14 cellular contexts compared by ENCODE assay signal in genomic region chr17:64017381-64017980, GRCh38. TPM values are rescaled to one million over a fixed set of nuclear protein-coding genes. Genes with fewer than 3 reads are reported as not detected.
A peak's percentile ranks its signal among the peaks of the same experiment; 100 is the strongest.
DNase-seq lines count a peak whose midpoint lies in the region; ATAC-seq and TF ChIP-seq lines count a peak whose summit lies in the region.
"Had no signal": no experiment of that assay in that cellular context is flagged by ENCODE, and none has a peak within 500 bp of the region (broad histone marks: within the 10 kb centered on the region; RNA-seq: fewer than 3 reads in every experiment).

No MANE protein-coding gene starts in this region.

- no peaks in the 10 kb centered on the region for H3K27me3 Mint-ChIP-seq in activated T-cell treated with anti-CD3 and anti-CD28 coated beads, Interleukin-2, amount 50 U/mL, for 4 hours (ENCODE audit: low read depth)
- no peaks in the 10 kb centered on the region for H3K27me3 Mint-ChIP-seq in dendritic cell treated with granulocyte-macrophage colony-stimulating factor and Interleukin-4, amounts not matched to agents 40 ng/mL and 50 ng/mL, for 4 days

- peaks cover 70% of the 10 kb centered on the region for H3K79me2 ChIP-seq in MM.1S (ENCODE audit: low read length)

- H3K9ac ChIP-seq in MM.1S (ENCODE audit: low read length), result no peak overlapping the region

- DNase-seq in activated T-cell treated with anti-CD3 and anti-CD28 coated beads, Interleukin-2, amount 50 U/mL, for 4 hours, result no peak
- DNase-seq in activated T-cell treated with anti-CD3 and anti-CD28 coated beads, Interleukin-2, amount 50 U/mL, for 1 hour, result no peak
- no peak for DNase-seq in MM.1S
- DNase-seq in spleen, result no peak
- no peak for DNase-seq in HK-2 (ENCODE audit: unreplicated experiment)
- no peak for DNase-seq in OCI-M2 (lab: John Stamatoyannopoulos, UW; ENCODE audit: unreplicated experiment)
- DNase-seq: aorta; C1 segment of cervical spinal cord; NCI-H2227 treated with DMSO at 0.1 percent for 48 hours; stimulated activated CD4-positive, alpha-beta T cell treated with anti-CD3 and anti-CD28 coated beads, Interleukin-2, amount 100 ng/mL, for 48 hours had no signal

- H3K27me3 ChIP-seq in MM.1S (replicated peaks; ENCODE audit: insufficient read depth, low read length) (no peaks in the 10 kb centered on the region), spleen (replicated peaks in 1 of 7) (no peaks in the 10 kb centered on the region)

- H3K4me2 ChIP-seq in MM.1S (ENCODE audit: low read depth, low read length), result no peak overlapping the region

- ATAC-seq in activated T-cell treated with anti-CD3 and anti-CD28 coated beads, Interleukin-2, amount 50 U/mL, for 4 hours, result no peak
- ATAC-seq in HG03378 (IDR thresholded peaks at IDR 0.05; ENCODE audit: unreplicated experiment), result no peak

- H3K36me3 ChIP-seq in MM.1S (replicated peaks; ENCODE audit: insufficient read depth, low read length) (no peaks in the 10 kb centered on the region), spleen (peaks cover 0 to under 1% (median 0%) of the 10 kb centered on the region in 6 donors)
- H3K36me3 ChIP-seq: HAP-1 had no signal

- peaks cover 42% of the 10 kb centered on the region for H3F3A ChIP-seq in MM.1S (ENCODE audit: insufficient read depth, low read length)

- H3K9me3 ChIP-seq in MM.1S (replicated peaks; ENCODE audit: insufficient read depth, low read length), result no peaks in the 10 kb centered on the region
- H3K9me3 ChIP-seq in spleen, result no peaks in the 10 kb centered on the region
- H3K9me3 ChIP-seq: HAP-1 had no signal

- H3K27ac ChIP-seq in MM.1S (ENCODE audit: low read length) (no peak overlapping the region), spleen (peak overlapping the region; percentile 71 to 98 (median 96))

- peaks cover 6% of the 10 kb centered on the region for H3K36me3 Mint-ChIP-seq in activated T-cell treated with anti-CD3 and anti-CD28 coated beads, Interleukin-2, amount 50 U/mL, for 4 hours (ENCODE audit: insufficient read depth)
- no peaks in the 10 kb centered on the region for H3K36me3 Mint-ChIP-seq in dendritic cell treated with granulocyte-macrophage colony-stimulating factor and Interleukin-4, amounts not matched to agents 40 ng/mL and 50 ng/mL, for 4 days (ENCODE audit: low read depth)

- H3K4me3 Mint-ChIP-seq in activated T-cell treated with anti-CD3 and anti-CD28 coated beads, Interleukin-2, amount 50 U/mL, for 4 hours, result peak overlapping the region; percentile 95
- H3K4me3 Mint-ChIP-seq in dendritic cell treated with granulocyte-macrophage colony-stimulating factor and Interleukin-4, amounts not matched to agents 40 ng/mL and 50 ng/mL, for 4 days, result no peak overlapping the region

- intact Hi-C loops in dendritic cell treated with granulocyte-macrophage colony-stimulating factor and Interleukin-4, amounts not matched to agents 40 ng/mL and 50 ng/mL, for 4 days (cut with micrococcal nuclease), result no loop called here
- intact Hi-C loops in spleen (cut with DNase I; ENCODE audit: low total_unique reads), result no loop called here

- H2AFZ ChIP-seq in MM.1S (ENCODE audit: low read length), result no peak overlapping the region

- no peaks in the 10 kb centered on the region for H3K9me3 Mint-ChIP-seq in activated T-cell treated with anti-CD3 and anti-CD28 coated beads, Interleukin-2, amount 50 U/mL, for 4 hours
- H3K9me3 Mint-ChIP-seq in dendritic cell treated with granulocyte-macrophage colony-stimulating factor and Interleukin-4, amounts not matched to agents 40 ng/mL and 50 ng/mL, for 4 days, result no peaks in the 10 kb centered on the region

- no peak overlapping the region for H3K4me3 ChIP-seq in MM.1S (ENCODE audit: low read length)
- H3K4me3 ChIP-seq in spleen, result peak overlapping the region in 7 of 8 donors; percentile 2 to 77 (median 57)
- H3K4me3 ChIP-seq: HAP-1 had no signal

- WGBS in spleen, 5 donors, result 60 to 70% (median 65%) methylated on average over 2 of the region's 2 CpGs

- TF ChIP-seq CTCF in MM.1S (IDR thresholded peaks at IDR 0.05; ENCODE audit: low read length) (peak; percentile 31; the same call in 1 of the 2 replicates), spleen (IDR thresholded peaks at IDR 0.05 in 8 of 11, conservative IDR thresholded peaks at IDR 0.05 in 3 of 11) (peak in 8 of 11 experiments; percentile 17 to 48 (median 41))

- peaks cover 70% of the 10 kb centered on the region for H3K4me1 Mint-ChIP-seq in activated T-cell treated with anti-CD3 and anti-CD28 coated beads, Interleukin-2, amount 50 U/mL, for 4 hours (ENCODE audit: low read depth)
- H3K4me1 Mint-ChIP-seq in dendritic cell treated with granulocyte-macrophage colony-stimulating factor and Interleukin-4, amounts not matched to agents 40 ng/mL and 50 ng/mL, for 4 days (ENCODE audit: low read depth), result peaks cover 62% of the 10 kb centered on the region

- no peaks in the 10 kb centered on the region for H3K9me2 ChIP-seq in MM.1S (replicated peaks; ENCODE audit: insufficient read depth, low read length)

- peak overlapping the region; percentile 51 for H3K27ac Mint-ChIP-seq in dendritic cell treated with granulocyte-macrophage colony-stimulating factor and Interleukin-4, amounts not matched to agents 40 ng/mL and 50 ng/mL, for 4 days

- H4K20me1 ChIP-seq in MM.1S (ENCODE audit: insufficient read depth, low read length), result no peaks in the 10 kb centered on the region

- TF ChIP-seq POLR2A in spleen (IDR thresholded peaks at IDR 0.05), result no peak

- peaks cover 26% of the 10 kb centered on the region for H3K4me1 ChIP-seq in MM.1S (ENCODE audit: low read length)
- H3K4me1 ChIP-seq in spleen, result peaks cover 41 to 100% (median 84%) of the 10 kb centered on the region in 6 donors
- H3K4me1 ChIP-seq: HAP-1 had no signal

RNA-seq across cellular contexts. Expression of gene ICAM2, which starts 3.0 kb away (rescaled TPM):
- 10 to 100 TPM; 67.0 to 88.9 (median 77.1) TPM for total RNA-seq in activated T-cell treated with anti-CD3 and anti-CD28 coated beads, Interleukin-2, amount 50 U/mL, for 4 hours
- total RNA-seq in spleen, result 100 to 1,000 TPM; 136 to 412 (median 275) TPM
- 100 to 1,000 TPM in 1 of 3 donors, 10 to 100 TPM in 2; 79.2 to 108 (median 86.7) TPM for polyA plus RNA-seq in spleen
- polyA plus RNA-seq: neural cell had no signal

RNA-seq across cellular contexts. Expression of gene PRR29, which starts 19.3 kb away (rescaled TPM):
- under 1 TPM in 1 of 3 donors, not detected in 2; 0.16 TPM for total RNA-seq in activated T-cell treated with anti-CD3 and anti-CD28 coated beads, Interleukin-2, amount 50 U/mL, for 4 hours
- 1 to 10 TPM; 1.6 to 9.1 (median 3.5) TPM for total RNA-seq in spleen
- polyA plus RNA-seq in spleen, result 1 to 10 TPM in 1 of 3 donors, under 1 TPM in 2; 0.65 to 3.6 (median 0.73) TPM

RNA-seq across cellular contexts. Expression of gene SCN4A, which starts 44.8 kb away (rescaled TPM):
- under 1 TPM in 2 of 3 donors, not detected in 1; 0.05 to 0.14 TPM for total RNA-seq in activated T-cell treated with anti-CD3 and anti-CD28 coated beads, Interleukin-2, amount 50 U/mL, for 4 hours
- total RNA-seq in spleen, result 1 to 10 TPM in 5 of 7 donors, under 1 TPM in 2; 0.54 to 4.0 (median 1.3) TPM
- under 1 TPM; 0.14 to 0.70 (median 0.26) TPM for polyA plus RNA-seq in spleen
- polyA plus RNA-seq: neural cell had no signal
